In the genomic region with DNA sequence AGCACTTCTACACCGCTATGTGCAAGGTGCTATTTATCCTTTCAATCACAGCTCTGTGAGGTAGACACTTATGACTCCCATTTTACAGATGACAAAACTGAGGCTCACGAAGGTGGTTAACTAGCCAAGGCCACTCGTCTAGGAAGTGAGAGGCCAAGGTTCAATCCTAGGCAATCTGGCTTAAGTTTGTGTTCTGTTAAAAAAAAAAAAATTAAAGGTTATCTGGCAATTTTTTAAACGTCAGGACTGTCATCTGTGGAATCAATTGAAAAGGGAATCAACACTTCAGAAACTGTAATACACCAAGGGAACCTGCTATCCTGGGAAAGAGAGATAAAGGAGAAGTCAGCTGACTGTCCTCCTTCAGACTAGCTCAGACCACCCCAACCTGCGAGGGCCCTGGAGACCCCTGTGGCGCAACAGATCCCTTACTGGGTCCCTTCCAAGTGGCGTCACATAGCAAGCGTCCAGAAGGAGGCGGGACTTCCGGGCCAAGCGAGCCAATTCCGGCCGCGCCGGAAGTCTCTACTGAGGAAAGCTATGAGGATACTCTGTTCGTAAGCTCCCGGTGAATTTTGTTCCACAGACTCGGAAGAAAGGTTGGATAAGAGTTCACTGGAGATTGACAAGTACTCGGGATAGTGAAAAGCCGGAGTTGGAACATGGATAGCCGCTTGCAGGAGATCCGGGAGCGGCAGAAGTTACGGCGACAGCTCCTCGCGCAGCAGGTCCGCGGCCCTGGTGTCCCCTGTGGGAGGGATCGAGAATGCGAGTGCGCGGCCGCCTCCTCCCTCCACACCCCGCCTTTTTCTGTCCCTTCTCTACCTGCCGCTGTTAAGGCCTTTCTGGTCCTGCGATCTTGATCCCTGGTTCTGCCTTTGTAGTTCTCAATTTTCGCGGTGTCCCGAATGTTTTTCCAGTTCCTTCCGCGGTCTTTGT, we compare ENCODE assay signal across 1 cellular context.
A peak's percentile ranks its signal among the peaks of the same experiment; 100 is the strongest.
TF ChIP-seq lines count a peak whose summit lies in the region.

TSS of gene METTL14 (plus strand) at position 520 of the 939 bp plus-strand sequence. CDS start at position 663, 143 bp downstream.

TF ChIP-seq in K562, 482 proteins besides CTCF, POLR2A, EP300 and RAD21 (continued from another document and continues in another):
- peak; percentile 57; the same call in 1 of the 2 replicates for TF ChIP-seq CXXC5 (CRISPR knock-in tag; IDR thresholded peaks at IDR 0.05)
- TF ChIP-seq EHMT2 (IDR thresholded peaks at IDR 0.05): peak; percentile 44; the same call in 1 of the 2 replicates
- TF ChIP-seq, protein P1, sequence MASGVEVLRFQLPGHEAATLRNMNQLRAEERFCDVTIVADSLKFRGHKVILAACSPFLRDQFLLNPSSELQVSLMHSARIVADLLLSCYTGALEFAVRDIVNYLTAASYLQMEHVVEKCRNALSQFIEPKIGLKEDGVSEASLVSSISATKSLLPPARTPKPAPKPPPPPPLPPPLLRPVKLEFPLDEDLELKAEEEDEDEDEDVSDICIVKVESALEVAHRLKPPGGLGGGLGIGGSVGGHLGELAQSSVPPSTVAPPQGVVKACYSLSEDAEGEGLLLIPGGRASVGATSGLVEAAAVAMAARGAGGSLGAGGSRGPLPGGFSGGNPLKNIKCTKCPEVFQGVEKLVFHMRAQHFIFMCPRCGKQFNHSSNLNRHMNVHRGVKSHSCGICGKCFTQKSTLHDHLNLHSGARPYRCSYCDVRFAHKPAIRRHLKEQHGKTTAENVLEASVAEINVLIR (CRISPR knock-in tag; IDR thresholded peaks at IDR 0.05): peak; percentile 92
- peak; percentile 99 for TF ChIP-seq CHD4 (IDR thresholded peaks at IDR 0.05; ENCODE audit: insufficient read depth, insufficient replicate concordance, low read depth, low read length, poor library complexity, severe bottlenecking)
- no peak for TF ChIP-seq SFPQ (IDR thresholded peaks at IDR 0.05; ENCODE audit: low read depth, low read length)
- peak in 1 of 2 experiments; percentile 91; a peak in 2 of 3 replicates for TF ChIP-seq CBX3 (IDR thresholded peaks at IDR 0.05; ENCODE audit: borderline replicate concordance in 1 of 2, low read length in 2 of 2)
- TF ChIP-seq SPI1 (IDR thresholded peaks at IDR 0.05; ENCODE audit: borderline replicate concordance, low read depth, low read length): no peak
- peak; percentile 99 for TF ChIP-seq CBX1 (IDR thresholded peaks at IDR 0.05; ENCODE audit: low read depth)
- no peak for TF ChIP-seq SETDB1 (IDR thresholded peaks at IDR 0.05; ENCODE audit: low read length)
- peak; percentile 36 to 66; a peak in 2 of 4 replicates for TF ChIP-seq MAZ (CRISPR knock-in tag; conservative IDR thresholded peaks at IDR 0.05 in 1 of 2, IDR thresholded peaks at IDR 0.05 in 1 of 2)
- TF ChIP-seq SMAD1 (IDR thresholded peaks at IDR 0.05; ENCODE audit: low read depth, low read length, partially characterized antibody): peak; percentile 71
- TF ChIP-seq NCOA4 (IDR thresholded peaks at IDR 0.05; ENCODE audit: partially characterized antibody): peak; percentile 31
- TF ChIP-seq BCOR (IDR thresholded peaks at IDR 0.05): peak; percentile 100
- TF ChIP-seq, protein P2, sequence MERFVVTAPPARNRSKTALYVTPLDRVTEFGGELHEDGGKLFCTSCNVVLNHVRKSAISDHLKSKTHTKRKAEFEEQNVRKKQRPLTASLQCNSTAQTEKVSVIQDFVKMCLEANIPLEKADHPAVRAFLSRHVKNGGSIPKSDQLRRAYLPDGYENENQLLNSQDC (CRISPR knock-in tag; IDR thresholded peaks at IDR 0.05): no peak
- no peak for TF ChIP-seq ZSCAN32 (CRISPR knock-in tag; IDR thresholded peaks at IDR 0.05)
- no peak for TF ChIP-seq SMARCB1 (IDR thresholded peaks at IDR 0.05; ENCODE audit: insufficient read length, low read depth)
- TF ChIP-seq ILF3 (IDR thresholded peaks at IDR 0.05; ENCODE audit: borderline replicate concordance): no peak
- TF ChIP-seq, protein P3, sequence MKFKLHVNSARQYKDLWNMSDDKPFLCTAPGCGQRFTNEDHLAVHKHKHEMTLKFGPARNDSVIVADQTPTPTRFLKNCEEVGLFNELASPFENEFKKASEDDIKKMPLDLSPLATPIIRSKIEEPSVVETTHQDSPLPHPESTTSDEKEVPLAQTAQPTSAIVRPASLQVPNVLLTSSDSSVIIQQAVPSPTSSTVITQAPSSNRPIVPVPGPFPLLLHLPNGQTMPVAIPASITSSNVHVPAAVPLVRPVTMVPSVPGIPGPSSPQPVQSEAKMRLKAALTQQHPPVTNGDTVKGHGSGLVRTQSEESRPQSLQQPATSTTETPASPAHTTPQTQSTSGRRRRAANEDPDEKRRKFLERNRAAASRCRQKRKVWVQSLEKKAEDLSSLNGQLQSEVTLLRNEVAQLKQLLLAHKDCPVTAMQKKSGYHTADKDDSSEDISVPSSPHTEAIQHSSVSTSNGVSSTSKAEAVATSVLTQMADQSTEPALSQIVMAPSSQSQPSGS (CRISPR knock-in tag; IDR thresholded peaks at IDR 0.05): no peak
- TF ChIP-seq ZNF57 (CRISPR knock-in tag; IDR thresholded peaks at IDR 0.05): no peak
- no peak for TF ChIP-seq NR4A1 (CRISPR knock-in tag; IDR thresholded peaks at IDR 0.05)
- no peak for TF ChIP-seq NR4A1 (tag; IDR thresholded peaks at IDR 0.05)
- TF ChIP-seq, protein P4, sequence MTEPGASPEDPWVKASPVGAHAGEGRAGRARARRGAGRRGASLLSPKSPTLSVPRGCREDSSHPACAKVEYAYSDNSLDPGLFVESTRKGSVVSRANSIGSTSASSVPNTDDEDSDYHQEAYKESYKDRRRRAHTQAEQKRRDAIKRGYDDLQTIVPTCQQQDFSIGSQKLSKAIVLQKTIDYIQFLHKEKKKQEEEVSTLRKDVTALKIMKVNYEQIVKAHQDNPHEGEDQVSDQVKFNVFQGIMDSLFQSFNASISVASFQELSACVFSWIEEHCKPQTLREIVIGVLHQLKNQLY (CRISPR knock-in tag; conservative IDR thresholded peaks at IDR 0.05): no peak
- peak; percentile 89; the same call in 1 of the 2 replicates for TF ChIP-seq PHF8 (IDR thresholded peaks at IDR 0.05; ENCODE audit: borderline replicate concordance, low read length)
- TF ChIP-seq HEY1 (CRISPR knock-in tag; IDR thresholded peaks at IDR 0.05; ENCODE audit: borderline replicate concordance): no peak
- no peak for TF ChIP-seq ARHGAP35 (IDR thresholded peaks at IDR 0.05; ENCODE audit: partially characterized antibody)
- no peak for TF ChIP-seq ID3 (CRISPR knock-in tag; IDR thresholded peaks at IDR 0.05)
- peak; percentile 40; the same call in 1 of the 2 replicates for TF ChIP-seq ID3 (tag; IDR thresholded peaks at IDR 0.05)
- TF ChIP-seq RBFOX2 (IDR thresholded peaks at IDR 0.05; ENCODE audit: low read depth, low read length): peak; percentile 75
- TF ChIP-seq COPS2 (conservative IDR thresholded peaks at IDR 0.05): no peak
- no peak for TF ChIP-seq ZBTB2 (IDR thresholded peaks at IDR 0.05)
- TF ChIP-seq U2AF1 (optimal IDR thresholded peaks at IDR 0.05; ENCODE audit: low read depth, low read length): no peak
- no peak for TF ChIP-seq HMG20A (CRISPR knock-in tag; conservative IDR thresholded peaks at IDR 0.05)
- TF ChIP-seq POLR2H (tag; IDR thresholded peaks at IDR 0.05; ENCODE audit: low read depth): peak; percentile 71
- TF ChIP-seq KDM5B (IDR thresholded peaks at IDR 0.05; ENCODE audit: insufficient replicate concordance, low read depth, low read length): peak; percentile 82
- TF ChIP-seq, protein P5, sequence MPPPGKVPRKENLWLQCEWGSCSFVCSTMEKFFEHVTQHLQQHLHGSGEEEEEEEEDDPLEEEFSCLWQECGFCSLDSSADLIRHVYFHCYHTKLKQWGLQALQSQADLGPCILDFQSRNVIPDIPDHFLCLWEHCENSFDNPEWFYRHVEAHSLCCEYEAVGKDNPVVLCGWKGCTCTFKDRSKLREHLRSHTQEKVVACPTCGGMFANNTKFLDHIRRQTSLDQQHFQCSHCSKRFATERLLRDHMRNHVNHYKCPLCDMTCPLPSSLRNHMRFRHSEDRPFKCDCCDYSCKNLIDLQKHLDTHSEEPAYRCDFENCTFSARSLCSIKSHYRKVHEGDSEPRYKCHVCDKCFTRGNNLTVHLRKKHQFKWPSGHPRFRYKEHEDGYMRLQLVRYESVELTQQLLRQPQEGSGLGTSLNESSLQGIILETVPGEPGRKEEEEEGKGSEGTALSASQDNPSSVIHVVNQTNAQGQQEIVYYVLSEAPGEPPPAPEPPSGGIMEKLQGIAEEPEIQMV (tag; conservative IDR thresholded peaks at IDR 0.05; ENCODE audit: low read depth): peak; percentile 73; the same call in 1 of the 2 replicates
- TF ChIP-seq ARNT (IDR thresholded peaks at IDR 0.05): peak in 1 of 2 experiments; percentile 49; a peak in 2 of 4 replicates
- peak; percentile 42 for TF ChIP-seq SAP30 (IDR thresholded peaks at IDR 0.05; ENCODE audit: borderline replicate concordance, insufficient read depth, low read depth, low read length, poor library complexity, severe bottlenecking)
- TF ChIP-seq GABPB1 (CRISPR knock-in tag; IDR thresholded peaks at IDR 0.05): peak; percentile 94
- no peak for TF ChIP-seq NFE2 (IDR thresholded peaks at IDR 0.05; ENCODE audit: low read depth)
- TF ChIP-seq ZNF79 (CRISPR knock-in tag; IDR thresholded peaks at IDR 0.05; ENCODE audit: low read depth): no peak
- TF ChIP-seq DDX20 (tag; IDR thresholded peaks at IDR 0.05; ENCODE audit: low read depth): no peak
- no peak for TF ChIP-seq POLR3G (IDR thresholded peaks at IDR 0.05; ENCODE audit: extremely low read depth, insufficient read length, insufficient replicate concordance)
- peak; percentile 73 for TF ChIP-seq POLR2G (IDR thresholded peaks at IDR 0.05; ENCODE audit: low read depth, low read length)
- 0 out of 2 replicates have a peak, but pooled peaks have one; percentile 74 for TF ChIP-seq PTBP1 (IDR thresholded peaks at IDR 0.05; ENCODE audit: low read depth, low read length)
- no peak for TF ChIP-seq MEIS2 (IDR thresholded peaks at IDR 0.05; ENCODE audit: partially characterized antibody)
- TF ChIP-seq TBL1XR1 (IDR thresholded peaks at IDR 0.05; ENCODE audit: low read length in 2 of 2): peak in 1 of 2 experiments; percentile 82; a peak in 2 of 4 replicates
- no peak for TF ChIP-seq SREBF2 (CRISPR knock-in tag; IDR thresholded peaks at IDR 0.05)
- peak; percentile 30; the same call in 1 of the 2 replicates for TF ChIP-seq EGR1 (conservative IDR thresholded peaks at IDR 0.05)
- no peak for TF ChIP-seq ZNF133 (CRISPR knock-in tag; IDR thresholded peaks at IDR 0.05)
- TF ChIP-seq CBX8 (IDR thresholded peaks at IDR 0.05; ENCODE audit: borderline replicate concordance, extremely low read depth, low read depth, low read length, poor library complexity, severe bottlenecking): no peak
- TF ChIP-seq NKRF (IDR thresholded peaks at IDR 0.05; ENCODE audit: borderline replicate concordance): peak; percentile 64; the same call in 1 of the 2 replicates
- TF ChIP-seq ATF1 (CRISPR knock-in tag; IDR thresholded peaks at IDR 0.05): peak; percentile 43; the same call in 1 of the 2 replicates
- peak; percentile 98 for TF ChIP-seq ATF1 (tag; IDR thresholded peaks at IDR 0.05)
- TF ChIP-seq MAFK (IDR thresholded peaks at IDR 0.05; ENCODE audit: low read length): 0 out of 2 replicates have a peak, but pooled peaks have one; percentile 31
